ENCODE assay signal across 30 cellular contexts in the genomic region with DNA sequence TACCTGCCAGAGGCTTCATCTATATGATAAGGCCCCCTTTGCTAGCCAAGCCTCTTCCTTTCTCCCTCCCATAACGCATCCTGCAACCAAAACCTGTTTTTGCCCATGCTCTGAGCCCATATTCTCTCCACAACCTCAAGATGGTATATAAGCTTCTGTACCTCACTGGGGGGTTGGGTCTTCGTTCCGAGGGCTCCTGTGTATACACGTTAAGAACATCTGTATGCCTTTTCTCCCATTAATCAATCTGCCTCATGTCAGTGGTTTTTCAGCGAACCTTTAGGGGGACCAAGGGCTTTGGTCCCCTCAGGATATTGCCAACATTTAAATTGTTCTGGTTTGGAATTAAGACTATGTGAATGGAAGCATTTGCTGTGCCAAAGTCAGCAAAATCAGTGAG.
"Had no signal": no experiment of that assay in that cellular context is flagged by ENCODE, and none has a peak within 500 bp of the region (broad histone marks: within the 10 kb centered on the region; RNA-seq: fewer than 3 reads in every experiment).

No MANE protein-coding gene starts in this region.

- H3K27ac ChIP-seq: ascending aorta, breast epithelium, cardiac muscle cell, coronary artery, esophagus squamous epithelium, WERI-Rb-1 had no signal

- H3K27me3 Mint-ChIP-seq: activated CD4-positive, alpha-beta memory T cell treated with anti-CD3 and anti-CD28 coated beads for 36 hours; activated CD8-positive, alpha-beta memory T cell treated with anti-CD3 and anti-CD28 coated beads, Interleukin-2, amount 10 ng/mL, durations not matched to agents 7 days and 5 days; activated naive CD4-positive, alpha-beta T cell treated with anti-CD3 and anti-CD28 coated beads, Interleukin-2, amount 10 ng/mL, durations not matched to agents 7 days and 5 days; central memory CD8-positive, alpha-beta T cell had no signal

- H3K9me3 ChIP-seq: ascending aorta, breast epithelium, esophagus squamous epithelium had no signal

- H3K27ac Mint-ChIP-seq: activated B cell treated with CpG ODN at 0.5 μM for 24 hours; activated CD4-positive, alpha-beta memory T cell treated with anti-CD3 and anti-CD28 coated beads for 36 hours; activated CD8-positive, alpha-beta memory T cell treated with anti-CD3 and anti-CD28 coated beads, Interleukin-2, amount 10 ng/mL, durations not matched to agents 7 days and 5 days; activated CD8-positive, alpha-beta T cell treated with anti-CD3 and anti-CD28 coated beads, Interleukin-2, amount 10 ng/mL, durations not matched to agents 7 days and 5 days; activated naive CD4-positive, alpha-beta T cell treated with anti-CD3 and anti-CD28 coated beads, Interleukin-2, amount 10 ng/mL, durations not matched to agents 7 days and 5 days; activated naive CD4-positive, alpha-beta T cell treated with anti-CD3 and anti-CD28 coated beads, Interleukin-2, amount 50 U/mL, for 72 hours; activated naive CD8-positive, alpha-beta T cell treated with anti-CD3 and anti-CD28 coated beads, Interleukin-2, amount 10 ng/mL, durations not matched to agents 7 days and 5 days; brain; dendritic cell treated with granulocyte-macrophage colony-stimulating factor and Interleukin-4, amounts not matched to agents 40 ng/mL and 50 ng/mL, for 4 days had no signal

- H3K27me3 ChIP-seq: ascending aorta, breast epithelium, cardiac muscle cell, dorsolateral prefrontal cortex, esophagus squamous epithelium had no signal

- H3K4me3 ChIP-seq: ascending aorta, breast epithelium, cardiac muscle cell, coronary artery, dorsolateral prefrontal cortex, esophagus squamous epithelium had no signal

- H3K36me3 ChIP-seq: ascending aorta, breast epithelium, cardiac muscle cell, esophagus squamous epithelium had no signal

- H3K36me3 Mint-ChIP-seq: activated CD4-positive, alpha-beta memory T cell treated with anti-CD3 and anti-CD28 coated beads for 36 hours; activated CD8-positive, alpha-beta memory T cell treated with anti-CD3 and anti-CD28 coated beads, Interleukin-2, amount 10 ng/mL, durations not matched to agents 7 days and 5 days; activated naive CD4-positive, alpha-beta T cell treated with anti-CD3 and anti-CD28 coated beads, Interleukin-2, amount 10 ng/mL, durations not matched to agents 7 days and 5 days; activated naive CD4-positive, alpha-beta T cell treated with anti-CD3 and anti-CD28 coated beads, Interleukin-2, amount 50 U/mL, for 72 hours; activated naive CD8-positive, alpha-beta T cell treated with anti-CD3 and anti-CD28 coated beads, Interleukin-2, amount 10 ng/mL, durations not matched to agents 7 days and 5 days; brain had no signal

- H3K4me1 Mint-ChIP-seq: activated B cell treated with CpG ODN at 0.5 μM for 24 hours; activated CD8-positive, alpha-beta memory T cell treated with anti-CD3 and anti-CD28 coated beads, Interleukin-2, amount 10 ng/mL, durations not matched to agents 7 days and 5 days; activated naive CD4-positive, alpha-beta T cell treated with anti-CD3 and anti-CD28 coated beads, Interleukin-2, amount 10 ng/mL, durations not matched to agents 7 days and 5 days; activated naive CD8-positive, alpha-beta T cell treated with anti-CD3 and anti-CD28 coated beads, Interleukin-2, amount 10 ng/mL, durations not matched to agents 7 days and 5 days; brain; central memory CD8-positive, alpha-beta T cell had no signal

- ATAC-seq: activated CD4-positive, CD25-positive, alpha-beta regulatory T cell treated with anti-CD3 and anti-CD28 coated beads, Interleukin-2, amount 50 U/mL, for 24 hours; activated CD8-positive, alpha-beta memory T cell treated with anti-CD3 and anti-CD28 coated beads, Interleukin-2, amount 10 ng/mL, durations not matched to agents 7 days and 5 days; activated CD8-positive, alpha-beta T cell treated with anti-CD3 and anti-CD28 coated beads, Interleukin-2, amount 10 ng/mL, durations not matched to agents 7 days and 5 days; activated naive CD4-positive, alpha-beta T cell treated with anti-CD3 and anti-CD28 coated beads, Interleukin-2, amount 50 U/mL, for 72 hours had no signal

- DNase-seq: activated B cell treated with CpG ODN at 0.5 μM for 24 hours; activated CD4-positive, alpha-beta memory T cell treated with anti-CD3 and anti-CD28 coated beads for 36 hours; activated CD4-positive, alpha-beta T cell treated with anti-CD3 and anti-CD28 coated beads for 48 hours; activated CD4-positive, alpha-beta T cell treated with anti-CD3 and anti-CD28 coated beads, Interleukin-2, amount 50 U/mL, for 1 hour; activated CD8-positive, alpha-beta memory T cell treated with anti-CD3 and anti-CD28 coated beads, Interleukin-2, amount 10 ng/mL, durations not matched to agents 7 days and 5 days; activated CD8-positive, alpha-beta memory T cell treated with anti-CD3 and anti-CD28 coated beads, Interleukin-2, amount 50 U/mL, for 4 hours; activated CD8-positive, alpha-beta T cell treated with anti-CD3 and anti-CD28 coated beads, Interleukin-2, amount 10 ng/mL, durations not matched to agents 7 days and 5 days; activated gamma-delta T cell; activated naive CD4-positive, alpha-beta T cell; activated naive CD4-positive, alpha-beta T cell treated with anti-CD3 and anti-CD28 coated beads, Interleukin-2, amount 10 ng/mL, durations not matched to agents 7 days and 5 days; activated naive CD8-positive, alpha-beta T cell treated with anti-CD3 and anti-CD28 coated beads, Interleukin-2, amount 10 ng/mL, durations not matched to agents 7 days and 5 days; activated T-cell treated with anti-CD3 and anti-CD28 coated beads, Interleukin-2, amount 50 U/mL, for 1 hour; activated T-cell treated with anti-CD3 and anti-CD28 coated beads, Interleukin-2, amount 50 U/mL, for 48 hours; dorsolateral prefrontal cortex; effector memory CD4-positive, alpha-beta T cell; erythroblast; esophagus squamous epithelium; head of caudate nucleus; hippocampal formation; T1000; WERI-Rb-1 had no signal

- H3K9me3 Mint-ChIP-seq: activated B cell treated with CpG ODN at 0.5 μM for 24 hours; activated CD4-positive, alpha-beta memory T cell treated with anti-CD3 and anti-CD28 coated beads for 36 hours; activated naive CD4-positive, alpha-beta T cell treated with anti-CD3 and anti-CD28 coated beads, Interleukin-2, amount 10 ng/mL, durations not matched to agents 7 days and 5 days; activated naive CD4-positive, alpha-beta T cell treated with anti-CD3 and anti-CD28 coated beads, Interleukin-2, amount 50 U/mL, for 72 hours; activated naive CD8-positive, alpha-beta T cell treated with anti-CD3 and anti-CD28 coated beads, Interleukin-2, amount 10 ng/mL, durations not matched to agents 7 days and 5 days; central memory CD8-positive, alpha-beta T cell; dendritic cell treated with granulocyte-macrophage colony-stimulating factor and Interleukin-4, amounts not matched to agents 40 ng/mL and 50 ng/mL, for 4 days had no signal

- H3K4me1 ChIP-seq: ascending aorta, breast epithelium, esophagus squamous epithelium had no signal

- H3K4me3 Mint-ChIP-seq: activated B cell treated with CpG ODN at 0.5 μM for 24 hours; activated CD4-positive, alpha-beta memory T cell treated with anti-CD3 and anti-CD28 coated beads for 36 hours; activated CD8-positive, alpha-beta memory T cell treated with anti-CD3 and anti-CD28 coated beads, Interleukin-2, amount 10 ng/mL, durations not matched to agents 7 days and 5 days; activated CD8-positive, alpha-beta T cell treated with anti-CD3 and anti-CD28 coated beads, Interleukin-2, amount 10 ng/mL, durations not matched to agents 7 days and 5 days; activated naive CD4-positive, alpha-beta T cell treated with anti-CD3 and anti-CD28 coated beads, Interleukin-2, amount 10 ng/mL, durations not matched to agents 7 days and 5 days; activated naive CD8-positive, alpha-beta T cell treated with anti-CD3 and anti-CD28 coated beads, Interleukin-2, amount 10 ng/mL, durations not matched to agents 7 days and 5 days; brain; central memory CD8-positive, alpha-beta T cell; dendritic cell treated with granulocyte-macrophage colony-stimulating factor and Interleukin-4, amounts not matched to agents 40 ng/mL and 50 ng/mL, for 4 days had no signal
